ENCODE assay signal across 8 cellular contexts in genomic region chrX:25548806-25549205, GRCh38.
"Had no signal": no experiment of that assay in that cellular context is flagged by ENCODE, and none has a peak within 500 bp of the region (broad histone marks: within the 10 kb centered on the region; RNA-seq: fewer than 3 reads in every experiment).

No MANE protein-coding gene starts in this region.

- ATAC-seq: foreskin keratinocyte; naive thymus-derived CD4-positive, alpha-beta T cell had no signal

- H3K27me3 ChIP-seq: foreskin keratinocyte, stomach had no signal

- H3K27ac ChIP-seq: foreskin keratinocyte, stomach had no signal

- H3K4me1 ChIP-seq: foreskin keratinocyte, stomach had no signal

- H3K36me3 ChIP-seq: stomach had no signal

- DNase-seq: foreskin keratinocyte; mammary epithelial cell; naive thymus-derived CD4-positive, alpha-beta T cell; posterior cingulate gyrus; small intestine; stimulated activated CD4-positive, alpha-beta T cell treated with anti-CD3 and anti-CD28 coated beads, Interleukin-12 subunit alpha, Interleukin-12 subunit beta, amount 100 ng/mL, for 4 hours; stimulated activated naive CD4-positive, alpha-beta T cell; stomach had no signal

- H3K4me3 ChIP-seq: stomach had no signal

- H3K9me3 ChIP-seq: stomach had no signal
